In genomic region chr15:77631790-77632551, GRCh38 we compare ENCODE assay signal across 11 cellular contexts. TPM values are rescaled to one million over a fixed set of nuclear protein-coding genes. Genes with fewer than 3 reads are reported as not detected.
DNase-seq lines count a peak whose midpoint lies in the region; ATAC-seq and TF ChIP-seq lines count a peak whose summit lies in the region.
"Had no signal": no experiment of that assay in that cellular context is flagged by ENCODE, and none has a peak within 500 bp of the region (broad histone marks: within the 10 kb centered on the region; RNA-seq: fewer than 3 reads in every experiment).

No MANE protein-coding gene starts in this region.

- H3K9me3 Mint-ChIP-seq in endodermal cell (no peaks in the 10 kb centered on the region), neural crest cell (no peaks in the 10 kb centered on the region)
- H3K9me3 Mint-ChIP-seq in naive thymus-derived CD8-positive, alpha-beta T cell: peaks cover 0 to 1% (median 0%) of the 10 kb centered on the region in 9 donors

- H3K9me3 ChIP-seq in endodermal cell (ENCODE audit: control insufficient read depth, low read length) (no peaks in the 10 kb centered on the region), vagina (no peaks in the 10 kb centered on the region)

- POLR2A ChIA-PET in naive thymus-derived CD8-positive, alpha-beta T cell (lab: Charles Lee): no interaction called here

- H3K27ac Mint-ChIP-seq in endodermal cell (no peak overlapping the region), neural crest cell (ENCODE audit: unreplicated experiment) (no peak overlapping the region)
- H3K27ac Mint-ChIP-seq in naive thymus-derived CD8-positive, alpha-beta T cell: no peak overlapping the region
- H3K27ac Mint-ChIP-seq: CD14-positive monocyte had no signal

- peak overlapping the region; percentile 64 for H3K4me3 ChIP-seq in endodermal cell (ENCODE audit: low read length)
- peak overlapping the region; percentile 24 to 45 for H3K4me3 ChIP-seq in vagina

- no peaks in the 10 kb centered on the region for H3K36me3 Mint-ChIP-seq in endodermal cell (ENCODE audit: low read depth)
- no peaks in the 10 kb centered on the region for H3K36me3 Mint-ChIP-seq in neural crest cell (ENCODE audit: low read depth)
- no peaks in the 10 kb centered on the region for H3K36me3 Mint-ChIP-seq in naive thymus-derived CD8-positive, alpha-beta T cell

- H3K36me3 ChIP-seq in endodermal cell (ENCODE audit: control insufficient read depth, insufficient read depth, low read length): no peaks in the 10 kb centered on the region
- H3K36me3 ChIP-seq in vagina: no peaks in the 10 kb centered on the region

- peaks cover 44% of the 10 kb centered on the region for H3K4me1 Mint-ChIP-seq in endodermal cell
- H3K4me1 Mint-ChIP-seq in neural crest cell: peaks cover 40% of the 10 kb centered on the region
- peaks cover 6 to 17% (median 12%) of the 10 kb centered on the region in 4 donors for H3K4me1 Mint-ChIP-seq in naive thymus-derived CD8-positive, alpha-beta T cell

- TF ChIP-seq CTCF in endodermal cell (conservative IDR thresholded peaks at IDR 0.05): no peak
- TF ChIP-seq CTCF in neural crest cell (conservative IDR thresholded peaks at IDR 0.05): no peak
- no peak for TF ChIP-seq CTCF in vagina (IDR thresholded peaks at IDR 0.05)

- no peak overlapping the region for H3K9ac ChIP-seq in endodermal cell (ENCODE audit: extremely low read depth, low read length, poor library complexity, severe bottlenecking)

- peaks cover 39% of the 10 kb centered on the region for H3K27me3 Mint-ChIP-seq in endodermal cell (ENCODE audit: insufficient read depth)
- peaks cover 27% of the 10 kb centered on the region for H3K27me3 Mint-ChIP-seq in neural crest cell (ENCODE audit: low read depth)
- H3K27me3 Mint-ChIP-seq in naive thymus-derived CD8-positive, alpha-beta T cell: peaks cover 25 to 58% (median 32%) of the 10 kb centered on the region in 5 donors

- peak; percentile 53 for DNase-seq in Right ventricle myocardium inferior (ENCODE audit: missing footprints)
- no peak for DNase-seq in cardiac septum (ENCODE audit: low spot score)
- peak; percentile 88 for DNase-seq in endodermal cell
- DNase-seq in neural crest cell (ENCODE audit: low read depth, low spot score): peak; percentile 48
- DNase-seq in vagina (ENCODE audit: extremely low spot score in 2 of 2): no peak
- DNase-seq in naive thymus-derived CD8-positive, alpha-beta T cell: no peak
- DNase-seq in NCI-H187 treated with DMSO at 0.1 percent for 48 hours (lab: John Stamatoyannopoulos, UW): no peak
- DNase-seq in stimulated activated CD4-positive, alpha-beta T cell treated with anti-CD3 and anti-CD28 coated beads, Interleukin-4, amount 100 ng/mL, for 4 hours: no peak
- DNase-seq: NCI-H1092 had no signal

- ATAC-seq in Right ventricle myocardium inferior: no peak
- no peak for ATAC-seq in naive thymus-derived CD8-positive, alpha-beta T cell

- 0 to 2% methylated on average over 1 to 47 of the region's 50 CpGs for WGBS in endodermal cell (ENCODE audit: insufficient coverage in 1 of 2, insufficient read length in 1 of 2), 2 experiments

- intact Hi-C loops in Right ventricle myocardium inferior (cut with DNase I) (loop anchor here (5.0 kb wide), 1 partner anchor 525 kb away; no protein-coding TSS in a partner anchor), cardiac septum (cut with DNase I) (loop anchor here (5.0 kb wide), 2 partner anchors 450 to 515 kb away; no protein-coding TSS in a partner anchor), vagina (cut with DNase I) (no loop called here)

- H3K27me3 ChIP-seq in endodermal cell (ENCODE audit: control insufficient read depth, insufficient read depth, low read length, poor library complexity, severe bottlenecking) (peaks cover 51% of the 10 kb centered on the region), vagina (peaks cover 5% of the 10 kb centered on the region)

- peaks cover 6% of the 10 kb centered on the region for H3K4me1 ChIP-seq in endodermal cell (ENCODE audit: control insufficient read depth, insufficient read depth, low read length)
- peaks cover 33% of the 10 kb centered on the region for H3K4me1 ChIP-seq in vagina

- H3K4me3 Mint-ChIP-seq in endodermal cell (peak overlapping the region; percentile 57), neural crest cell (peak overlapping the region; percentile 90)
- H3K4me3 Mint-ChIP-seq in naive thymus-derived CD8-positive, alpha-beta T cell: peak overlapping the region in 3 of 10 donors; percentile 14 to 55 (median 49)

- H3K27ac ChIP-seq in endodermal cell (ENCODE audit: low read depth, low read length): peak overlapping the region; percentile 84
- H3K27ac ChIP-seq in vagina: no peak overlapping the region

- no peak for TF ChIP-seq POLR2A in vagina (IDR thresholded peaks at IDR 0.05)

RNA-seq across cellular contexts. Expression of gene LINGO1, which starts 0.7 kb away (rescaled TPM):
- total RNA-seq in Right ventricle myocardium inferior: 0.78 TPM
- total RNA-seq in cardiac septum: 3.0 TPM
- total RNA-seq in endodermal cell: 10 to 100 TPM in 1 of 2 donors, 1 to 10 TPM in 1; 7.9 to 19.7 TPM
- polyA plus RNA-seq in endodermal cell (2013, experiment 1 of 2): 29.2 TPM
- 22.2 TPM for polyA plus RNA-seq in endodermal cell (2013, experiment 2 of 2)
- 31.0 and 36.8 TPM in 2 replicates for total RNA-seq in neural crest cell
- total RNA-seq in vagina: 4.7 TPM
- total RNA-seq in naive thymus-derived CD8-positive, alpha-beta T cell: not detected
- polyA plus RNA-seq in naive thymus-derived CD8-positive, alpha-beta T cell: not detected
- total RNA-seq: epithelial cell of proximal tubule had no signal
- polyA plus RNA-seq: CD14-positive monocyte had no signal

Comparison
In these comparisons a context has a peak if more than half of its experiments do, and no peak if none do; other contexts are left out.
1. DNase-seq: peak in Right ventricle myocardium inferior (single experiment), endodermal cell (single experiment) and neural crest cell (single experiment); none in cardiac septum (single experiment), vagina (0 of 2), naive thymus-derived CD8-positive, alpha-beta T cell (0 of 10), NCI-H187 treated with DMSO at 0.1 percent for 48 hours (single experiment) and stimulated activated CD4-positive, alpha-beta T cell treated with anti-CD3 and anti-CD28 coated beads, Interleukin-4, amount 100 ng/mL, for 4 hours (0 of 2).